Comparison of ENCODE assay signal across 8 cellular contexts in genomic region chrX:115344885-115345653, GRCh38. TPM values are rescaled to one million over a fixed set of nuclear protein-coding genes. Genes with fewer than 3 reads are reported as not detected.
A peak's percentile ranks its signal among the peaks of the same experiment; 100 is the strongest.
DNase-seq lines count a peak whose midpoint lies in the region; ATAC-seq and TF ChIP-seq lines count a peak whose summit lies in the region.

No MANE protein-coding gene starts in this region.

- WGBS in mesodermal cell (ENCODE audit: insufficient coverage in 2 of 2), 2 experiments, result 58 to 80% methylated on average over 1 to 2 of the region's 3 CpGs
- 1% methylated on average over 3 of the region's 3 CpGs for WGBS in urinary bladder

- H3K9me3 ChIP-seq in PC-9 (ENCODE audit: insufficient read depth, low read depth), result no peaks in the 10 kb centered on the region
- H3K9me3 ChIP-seq in mesodermal cell (ENCODE audit: control insufficient read depth, low read length), result no peaks in the 10 kb centered on the region
- no peaks in the 10 kb centered on the region for H3K9me3 ChIP-seq in CD8-positive, alpha-beta T cell (ENCODE audit: low read length)

- peaks cover 18% of the 10 kb centered on the region; the same call in 1 of the 2 replicates for H3F3A ChIP-seq in PC-9 (ENCODE audit: insufficient read depth, low read depth)

- no peaks in the 10 kb centered on the region for H4K20me1 ChIP-seq in PC-9 (ENCODE audit: insufficient read depth)

- H3K4me1 ChIP-seq in PC-9 (replicated peaks; ENCODE audit: insufficient read depth) (peaks cover 17% of the 10 kb centered on the region), mesodermal cell (ENCODE audit: control insufficient read depth, insufficient read depth, low read length, poor library complexity, severe bottlenecking) (peaks cover 18% of the 10 kb centered on the region), urinary bladder (ENCODE audit: insufficient read depth) (no peaks in the 10 kb centered on the region)
- no peaks in the 10 kb centered on the region for H3K4me1 ChIP-seq in CD8-positive, alpha-beta T cell (ENCODE audit: insufficient read depth, low read length)

- H3K36me3 Mint-ChIP-seq in CD8-positive, alpha-beta T cell, result no peaks in the 10 kb centered on the region

- peak overlapping the region; percentile 75 for H3K27ac ChIP-seq in PC-9
- peak overlapping the region; percentile 43 for H3K27ac ChIP-seq in epithelial cell of prostate
- peak overlapping the region; percentile 86 for H3K27ac ChIP-seq in mesodermal cell (ENCODE audit: low read depth, low read length, severe bottlenecking)
- peak overlapping the region; percentile 67 for H3K27ac ChIP-seq in urinary bladder (ENCODE audit: low read depth)
- no peak overlapping the region for H3K27ac ChIP-seq in CD8-positive, alpha-beta T cell (ENCODE audit: low read depth, low read length)

- no peaks in the 10 kb centered on the region for H3K9me2 ChIP-seq in PC-9 (ENCODE audit: insufficient read depth)

- no peaks in the 10 kb centered on the region for H3K27me3 Mint-ChIP-seq in CD8-positive, alpha-beta T cell (ENCODE audit: low read depth)

- no peak overlapping the region for H3K27ac Mint-ChIP-seq in CD8-positive, alpha-beta T cell

- peak overlapping the region; percentile 68 for H2AFZ ChIP-seq in PC-9

- CTCF ChIA-PET in PC-9 (lab: Charles Lee), result no interaction called here
- CTCF ChIA-PET in CD8-positive, alpha-beta T cell (lab: Charles Lee), result no interaction called here

- DNase-seq in HS-5 (ENCODE audit: low read depth) (peak; percentile 68), PC-9 (peak; percentile 87 to 91), epithelial cell of prostate (ENCODE audit: low read depth, low spot score) (peak; percentile 68), KG1 (lab: John Stamatoyannopoulos, UW) (no peak)
- no peak for DNase-seq in CD8-positive, alpha-beta T cell

- no peak for TF ChIP-seq CTCF in PC-9 (conservative IDR thresholded peaks at IDR 0.05)
- no peak for TF ChIP-seq CTCF in CD8-positive, alpha-beta T cell (IDR thresholded peaks at IDR 0.05)

- POLR2A ChIA-PET in PC-9 (lab: Charles Lee; ENCODE audit: unreplicated experiment), result interaction anchor here (0.6 kb wide), 2 partner anchors 47 to 583 kb away, joined by 3 to 4 read pairs; no protein-coding TSS in a partner anchor
- POLR2A ChIA-PET in CD8-positive, alpha-beta T cell (lab: Charles Lee), result interaction anchor here (0.6 kb wide), 1 partner anchor 10 kb away, joined by 4 read pairs; no protein-coding TSS in a partner anchor

- no peak for ATAC-seq in HG03439 (IDR thresholded peaks at IDR 0.05; ENCODE audit: unreplicated experiment)
- no peak for ATAC-seq in CD8-positive, alpha-beta T cell

- 0 out of 2 replicates have a peak overlapping the region, but pooled peaks have one; percentile 21 for H3K4me3 ChIP-seq in PC-9
- H3K4me3 ChIP-seq in mesodermal cell (ENCODE audit: extremely low read depth, insufficient read depth, low read length, poor library complexity, severe bottlenecking), result no peak overlapping the region
- no peak overlapping the region for H3K4me3 ChIP-seq in urinary bladder (ENCODE audit: low read depth, low read length)
- no peak overlapping the region for H3K4me3 ChIP-seq in CD8-positive, alpha-beta T cell (ENCODE audit: low read depth, low read length)

- H3K4me3 Mint-ChIP-seq in CD8-positive, alpha-beta T cell, result no peak overlapping the region

- BruUV-seq in PC-9 (replicated peaks; lab: Mats Ljungman, UMichigan), result no TSS peak

- H3K36me3 ChIP-seq in PC-9 (ENCODE audit: low read depth) (no peaks in the 10 kb centered on the region), mesodermal cell (ENCODE audit: control insufficient read depth, insufficient read depth, low read length) (no peaks in the 10 kb centered on the region), urinary bladder (ENCODE audit: insufficient read depth) (no peaks in the 10 kb centered on the region)
- H3K36me3 ChIP-seq in CD8-positive, alpha-beta T cell (ENCODE audit: insufficient read depth, low read length), result no peaks in the 10 kb centered on the region

- H3K79me2 ChIP-seq in PC-9 (ENCODE audit: low read depth), result no peaks in the 10 kb centered on the region

- intact Hi-C loops in PC-9 (cut with micrococcal nuclease; ENCODE audit: unreplicated experiment), result loop anchor here (1.0 kb wide), 2 partner anchors 48 to 215 kb away; no protein-coding TSS in a partner anchor
- intact Hi-C loops in CD8-positive, alpha-beta T cell (cut with DNase I, micrococcal nuclease), result no loop called here

- H3K27me3 ChIP-seq in PC-9 (ENCODE audit: insufficient read depth, low read depth), result no peaks in the 10 kb centered on the region
- H3K27me3 ChIP-seq in CD8-positive, alpha-beta T cell (ENCODE audit: insufficient read depth, low read length), result no peaks in the 10 kb centered on the region

- no peaks in the 10 kb centered on the region for H3K4me1 Mint-ChIP-seq in CD8-positive, alpha-beta T cell (ENCODE audit: low read depth)

- peak overlapping the region; percentile 62 for H3K4me2 ChIP-seq in PC-9

- H3K9me3 Mint-ChIP-seq in CD8-positive, alpha-beta T cell, result no peaks in the 10 kb centered on the region

RNA-seq across cellular contexts. Expression of gene LUZP4, which starts 55.6 kb away (rescaled TPM):
- total RNA-seq in PC-9 (2021) (not detected in 2 replicates), urinary bladder (not detected)
- polyA plus RNA-seq in mesodermal cell (2013, experiment 1 of 2), result not detected
- polyA plus RNA-seq in mesodermal cell (2013, experiment 2 of 2), result not detected
- not detected for polyA plus RNA-seq in urinary bladder
- not detected for total RNA-seq in CD8-positive, alpha-beta T cell

Comparison
In these comparisons a context has a peak if more than half of its experiments do, and no peak if none do; other contexts are left out.
1. DNase-seq: peak in HS-5 (single experiment), PC-9 (2 of 2) and epithelial cell of prostate (single experiment); none in CD8-positive, alpha-beta T cell (0 of 7) and KG1 (single experiment).